In genomic region chr19:34992582-34992981, GRCh38 we compare ENCODE assay signal across 5 cellular contexts. TPM values are rescaled to one million over a fixed set of nuclear protein-coding genes. Genes with fewer than 3 reads are reported as not detected.
"Had no signal": no experiment of that assay in that cellular context is flagged by ENCODE, and none has a peak within 500 bp of the region (broad histone marks: within the 10 kb centered on the region; RNA-seq: fewer than 3 reads in every experiment).

No MANE protein-coding gene starts in this region.

RNA-seq across cellular contexts. Expression of gene HPN, which starts 48.9 kb away (rescaled TPM):
- total RNA-seq: myocyte; naive thymus-derived CD4-positive, alpha-beta T cell; occipital lobe; osteocyte; pulmonary artery endothelial cell had no signal
- polyA plus RNA-seq: naive thymus-derived CD4-positive, alpha-beta T cell had no signal
